ENCODE assay signal across 25 cellular contexts in genomic region chr12:117092886-117093285, GRCh38. TPM values are rescaled to one million over a fixed set of nuclear protein-coding genes. Genes with fewer than 3 reads are reported as not detected.
A peak's percentile ranks its signal among the peaks of the same experiment; 100 is the strongest.
DNase-seq lines count a peak whose midpoint lies in the region; ATAC-seq and TF ChIP-seq lines count a peak whose summit lies in the region.
"Had no signal": no experiment of that assay in that cellular context is flagged by ENCODE, and none has a peak within 500 bp of the region (broad histone marks: within the 10 kb centered on the region; RNA-seq: fewer than 3 reads in every experiment).

No MANE protein-coding gene starts in this region.

- no peak overlapping the region for H3K27ac Mint-ChIP-seq in MCF 10A (ENCODE audit: low read depth, unreplicated experiment)
- H3K27ac Mint-ChIP-seq: CD4-positive, alpha-beta T cell had no signal

- no peaks in the 10 kb centered on the region for H3K4me1 Mint-ChIP-seq in MCF 10A (ENCODE audit: insufficient read depth, unreplicated experiment)

- H3K9me2 ChIP-seq in Loucy (replicated peaks; ENCODE audit: low read depth, low read length) = no peaks in the 10 kb centered on the region

- TF ChIP-seq POLR2A in breast epithelium (IDR thresholded peaks at IDR 0.05) = no peak
- TF ChIP-seq POLR2A in stomach (IDR thresholded peaks at IDR 0.05) = no peak
- TF ChIP-seq POLR2A in testis (IDR thresholded peaks at IDR 0.05) = no peak

- H4K91ac ChIP-seq in neuronal stem cell (ENCODE audit: low read depth, low read length, poor library complexity) (no peak overlapping the region), mesenchymal stem cell (ENCODE audit: low read length) (no peak overlapping the region)

- H3K79me2 ChIP-seq in Loucy (ENCODE audit: insufficient read depth, low read length) = peaks cover 100% of the 10 kb centered on the region

- TF ChIP-seq CTCF in breast epithelium (IDR thresholded peaks at IDR 0.05) (no peak), MCF 10A (IDR thresholded peaks at IDR 0.05; ENCODE audit: unreplicated experiment) (no peak), Loucy (conservative IDR thresholded peaks at IDR 0.05; ENCODE audit: low read length) (no peak), stomach (IDR thresholded peaks at IDR 0.05) (no peak), testis (IDR thresholded peaks at IDR 0.05) (no peak)

- no peak for DNase-seq in breast epithelium (ENCODE audit: low spot score in 2 of 2)
- no peak for DNase-seq in MCF 10A (ENCODE audit: unreplicated experiment)
- DNase-seq in neuronal stem cell (ENCODE audit: low spot score) = no peak
- DNase-seq in stomach = no peak
- DNase-seq in testis = no peak
- no peak for DNase-seq in mesenchymal stem cell
- DNase-seq: 8988T; ACHN; CD4-positive, alpha-beta T cell; GM23248; H7; Kasumi-1; MG63; NCI-H1105 treated with DMSO at 0.1 percent for 48 hours; NCI-H146; NCI-H1930; NCI-H2107; NCI-H2227 treated with DMSO at 0.1 percent for 48 hours; NCI-H69; OCI-M1; SHP77 treated with DMSO at 0.1 percent for 48 hours had no signal

- no peak overlapping the region for H2BK12ac ChIP-seq in neuronal stem cell (ENCODE audit: low read length)
- no peak overlapping the region for H2BK12ac ChIP-seq in mesenchymal stem cell (ENCODE audit: low read length in 2 of 2)

- POLR2A ChIA-PET in MCF 10A (lab: Yijun Ruan, JAX) = no interaction called here

- peak overlapping the region; percentile 33 for H2BK15ac ChIP-seq in neuronal stem cell (ENCODE audit: low read length)
- H2BK15ac ChIP-seq in mesenchymal stem cell (ENCODE audit: low read depth, poor library complexity, severe bottlenecking) = no peak overlapping the region

- H3K79me1 ChIP-seq in neuronal stem cell (ENCODE audit: low read depth, low read length) = peaks cover 3% of the 10 kb centered on the region
- no peaks in the 10 kb centered on the region for H3K79me1 ChIP-seq in mesenchymal stem cell (replicated peaks; ENCODE audit: low read length, poor library complexity, severe bottlenecking)

- no peak overlapping the region for H3K23ac ChIP-seq in neuronal stem cell (ENCODE audit: low read depth, low read length, poor library complexity)
- no peak overlapping the region for H3K23ac ChIP-seq in mesenchymal stem cell (ENCODE audit: low read length in 2 of 2)

- H2AK5ac ChIP-seq in neuronal stem cell (ENCODE audit: low read depth, low read length) (peak overlapping the region; percentile 72), mesenchymal stem cell (ENCODE audit: low read length, severe bottlenecking) (no peak overlapping the region)

- H3K9ac ChIP-seq in Loucy (ENCODE audit: low read depth, low read length, poor library complexity, severe bottlenecking) (peak overlapping the region; percentile 28), neuronal stem cell (ENCODE audit: low read depth, low read length, poor library complexity) (no peak overlapping the region), mesenchymal stem cell (ENCODE audit: low read length) (no peak overlapping the region)
- H3K9ac ChIP-seq: GM23248 had no signal

- TF ChIP-seq EP300 in stomach (IDR thresholded peaks at IDR 0.05) = no peak

- H3K27me3 Mint-ChIP-seq in MCF 10A (ENCODE audit: insufficient read depth, unreplicated experiment) = peaks cover 100% of the 10 kb centered on the region

- ATAC-seq in HG02938 (IDR thresholded peaks at IDR 0.05; ENCODE audit: unreplicated experiment) = no peak
- ATAC-seq: K562 had no signal

- H3F3A ChIP-seq in Loucy (ENCODE audit: low read depth) = no peaks in the 10 kb centered on the region

- peaks cover 0 to 4% of the 10 kb centered on the region in 2 donors for H3K9me3 ChIP-seq in breast epithelium
- peaks cover 6% of the 10 kb centered on the region; the same call in 1 of the 2 replicates for H3K9me3 ChIP-seq in Loucy (ENCODE audit: insufficient read depth, low read depth, low read length)
- H3K9me3 ChIP-seq in neuronal stem cell (replicated peaks in 1 of 2; ENCODE audit: control insufficient read depth in 2 of 2, insufficient read depth in 1 of 2, low read depth in 1 of 2, low read length in 2 of 2) = peaks cover 2 to 16% of the 10 kb centered on the region in 2 donors
- H3K9me3 ChIP-seq in stomach = no peaks in the 10 kb centered on the region
- no peaks in the 10 kb centered on the region for H3K9me3 ChIP-seq in testis
- peaks cover 15% of the 10 kb centered on the region for H3K9me3 ChIP-seq in mesenchymal stem cell (ENCODE audit: control insufficient read depth, low read length)
- H3K9me3 ChIP-seq: Peyer's patch had no signal

- H4K8ac ChIP-seq in neuronal stem cell (ENCODE audit: low read depth, low read length) (no peak overlapping the region), mesenchymal stem cell (ENCODE audit: low read length) (no peak overlapping the region)

- no peaks in the 10 kb centered on the region for H3K36me3 Mint-ChIP-seq in MCF 10A (ENCODE audit: insufficient read depth, unreplicated experiment)

- H3K4me1 ChIP-seq in breast epithelium (peaks cover 0 to 15% of the 10 kb centered on the region in 2 donors), Loucy (ENCODE audit: insufficient read depth, low read length, poor library complexity, severe bottlenecking) (peaks cover 60% of the 10 kb centered on the region), neuronal stem cell (ENCODE audit: control insufficient read depth in 2 of 2, insufficient read depth in 1 of 2, low read depth in 1 of 2, low read length in 2 of 2) (peaks cover 2 to 9% of the 10 kb centered on the region in 2 donors), stomach (peaks cover 69 to 94% (median 80%) of the 10 kb centered on the region in 4 donors), testis (no peaks in the 10 kb centered on the region), mesenchymal stem cell (ENCODE audit: control insufficient read depth, insufficient read depth, low read depth, low read length) (peaks cover 6% of the 10 kb centered on the region)
- H3K4me1 ChIP-seq: Peyer's patch had no signal

- H3K4ac ChIP-seq in neuronal stem cell (ENCODE audit: low read length) (no peak overlapping the region), mesenchymal stem cell (ENCODE audit: low read depth in 1 of 2, low read length in 2 of 2) (no peak overlapping the region)

- peaks cover 81% of the 10 kb centered on the region for H4K20me1 ChIP-seq in Loucy (ENCODE audit: insufficient read depth, low read length, poor library complexity, severe bottlenecking)

- H2AFZ ChIP-seq in Loucy (ENCODE audit: low read length) (no peak overlapping the region), neuronal stem cell (ENCODE audit: low read length) (no peak overlapping the region), mesenchymal stem cell (ENCODE audit: low read depth, low read length) (no peak overlapping the region)
- H2AFZ ChIP-seq: GM23248 had no signal

- H2BK120ac ChIP-seq in neuronal stem cell (ENCODE audit: low read depth, low read length) = no peak overlapping the region
- H2BK120ac ChIP-seq in mesenchymal stem cell (ENCODE audit: low read depth, low read length) = no peak overlapping the region

- H3K4me2 ChIP-seq in Loucy (ENCODE audit: low read depth, low read length, poor library complexity, severe bottlenecking) (peak overlapping the region; percentile 99), neuronal stem cell (ENCODE audit: insufficient read depth, low read length, poor library complexity, severe bottlenecking) (no peak overlapping the region), mesenchymal stem cell (ENCODE audit: low read length, poor library complexity, severe bottlenecking) (no peak overlapping the region)

- no peak overlapping the region for H3K14ac ChIP-seq in neuronal stem cell (ENCODE audit: low read length)
- no peak overlapping the region for H3K14ac ChIP-seq in mesenchymal stem cell (ENCODE audit: low read length in 2 of 2)

- no CpG with 5 or more reads among the region's 7 CpGs for WGBS in neuronal stem cell (ENCODE audit: extremely low coverage in 2 of 2, insufficient read length in 2 of 2, insufficient replicate concordance in 1 of 2), 2 donors
- 87 to 93% (median 90%) methylated on average over 5 to 7 of the region's 7 CpGs for WGBS in stomach, 5 donors
- WGBS in testis, 2 donors = 89 to 96% methylated on average over 7 of the region's 7 CpGs
- 90% methylated on average over 7 of the region's 7 CpGs for whole genome bisulfite sequencing in mesenchymal stem cell

- no peaks in the 10 kb centered on the region for H3K27me3 ChIP-seq in breast epithelium
- no peaks in the 10 kb centered on the region for H3K27me3 ChIP-seq in Loucy (ENCODE audit: insufficient read depth, low read length, poor library complexity, severe bottlenecking)
- peaks cover 0 to 55% (median 0%) of the 10 kb centered on the region in 3 experiments for H3K27me3 ChIP-seq in neuronal stem cell (ENCODE audit: control insufficient read depth in 3 of 3, insufficient read depth in 3 of 3, low read depth in 1 of 3, low read length in 3 of 3)
- H3K27me3 ChIP-seq in stomach = peaks cover 0 to 16% (median 0%) of the 10 kb centered on the region in 3 donors
- H3K27me3 ChIP-seq in testis = no peaks in the 10 kb centered on the region
- peaks cover 36 to 61% of the 10 kb centered on the region in 2 experiments for H3K27me3 ChIP-seq in mesenchymal stem cell (ENCODE audit: control insufficient read depth in 1 of 2, insufficient read depth in 1 of 2, low read length in 2 of 2)
- H3K27me3 ChIP-seq: Peyer's patch had no signal

- intact Hi-C loops in breast epithelium (cut with DNase I; ENCODE audit: low total_unique reads) (loop anchor here (5.0 kb wide), 1 partner anchor 576 kb away; no protein-coding TSS in a partner anchor), MCF 10A (cut with micrococcal nuclease) (no loop called here), stomach (cut with DNase I; ENCODE audit: low total_unique reads) (no loop called here), testis (cut with DNase I; ENCODE audit: low total_unique reads) (no loop called here)

- CTCF ChIA-PET in MCF 10A (lab: Yijun Ruan, JAX) = interaction anchor here (0.8 to 1.0 kb wide), 2 partner anchors 25 to 45 kb away, joined by 3 read pairs; no protein-coding TSS in a partner anchor

- no TSS peak for BruUV-seq in MCF 10A (replicated peaks; lab: Mats Ljungman, UMichigan)

- H3K4me3 ChIP-seq in breast epithelium = no peak overlapping the region
- peak overlapping the region; percentile 36 for H3K4me3 ChIP-seq in Loucy (ENCODE audit: low read length, poor library complexity, severe bottlenecking)
- no peak overlapping the region for H3K4me3 ChIP-seq in neuronal stem cell (ENCODE audit: low read length in 2 of 2)
- no peak overlapping the region for H3K4me3 ChIP-seq in stomach
- H3K4me3 ChIP-seq in testis = no peak overlapping the region
- H3K4me3 ChIP-seq in mesenchymal stem cell (ENCODE audit: insufficient read depth in 1 of 2, low read depth in 1 of 2, low read length in 2 of 2) = no peak overlapping the region
- H3K4me3 ChIP-seq: GM23248, K562, MG63, Peyer's patch had no signal

- peaks cover 8% of the 10 kb centered on the region for H3K9me3 Mint-ChIP-seq in MCF 10A (ENCODE audit: unreplicated experiment)

- H3K4me3 Mint-ChIP-seq in MCF 10A (ENCODE audit: unreplicated experiment) = no peak overlapping the region
- H3K4me3 Mint-ChIP-seq: CD4-positive, alpha-beta T cell had no signal

- H2BK5ac ChIP-seq in neuronal stem cell (ENCODE audit: low read length) (no peak overlapping the region), mesenchymal stem cell (ENCODE audit: low read depth, low read length, poor library complexity, severe bottlenecking) (no peak overlapping the region)

- H3K36me3 ChIP-seq in breast epithelium (no peaks in the 10 kb centered on the region), Loucy (ENCODE audit: insufficient read depth, low read length) (peaks cover 16% of the 10 kb centered on the region), neuronal stem cell (replicated peaks in 1 of 2; ENCODE audit: control insufficient read depth in 2 of 2, insufficient read depth in 2 of 2, low read length in 2 of 2) (no peaks in the 10 kb centered on the region), stomach (peaks cover 0 to 7% (median 0%) of the 10 kb centered on the region in 4 donors), testis (ENCODE audit: low read depth, missing control alignments) (no peaks in the 10 kb centered on the region), mesenchymal stem cell (ENCODE audit: control insufficient read depth in 1 of 2, insufficient read depth in 2 of 2, low read depth in 1 of 2, low read length in 2 of 2) (no peaks in the 10 kb centered on the region)
- H3K36me3 ChIP-seq: MG63, Peyer's patch had no signal

- H3K18ac ChIP-seq in neuronal stem cell (ENCODE audit: low read length) (peak overlapping the region; percentile 74), mesenchymal stem cell (ENCODE audit: low read depth in 1 of 2, low read length in 2 of 2) (no peak overlapping the region)

- H3K27ac ChIP-seq in breast epithelium (peak overlapping the region; percentile 81 to 90), neuronal stem cell (replicated peaks; ENCODE audit: low read length) (no peak overlapping the region), stomach (peak overlapping the region; percentile 41 to 90 (median 85)), testis (no peak overlapping the region), mesenchymal stem cell (ENCODE audit: low read length, poor library complexity, severe bottlenecking) (no peak overlapping the region)
- H3K27ac ChIP-seq: GM23248, Peyer's patch had no signal

RNA-seq across cellular contexts. Expression of gene TESC, which starts 6.3 kb away (rescaled TPM):
- total RNA-seq in breast epithelium (10 to 100 TPM in 1 of 3 donors, 1 to 10 TPM in 2; 3.8 to 45.1 (median 7.2) TPM), MCF 10A (2022) (not detected in 2 replicates), stomach (100 to 1,000 TPM in 2 of 5 donors, 10 to 100 TPM in 2, not detected in 1; 51.3 to 352 (median 103) TPM), testis (10 to 100 TPM; 42.5 to 76.5 TPM)
- polyA plus RNA-seq in neuronal stem cell (2013, experiment 1 of 2) = 13.2 TPM
- polyA plus RNA-seq in neuronal stem cell (2013, experiment 2 of 2) = 12.4 TPM
- polyA plus RNA-seq in stomach (100 to 1,000 TPM in 1 of 3 donors, 10 to 100 TPM in 2; 70.3 to 183 (median 87.5) TPM), testis (ENCODE audit: insufficient read depth, low read depth, low replicate concordance) (43.2 TPM)
- 0.19 TPM for polyA plus RNA-seq in mesenchymal stem cell (2013, experiment 1 of 2)
- polyA plus RNA-seq in mesenchymal stem cell (2013, experiment 2 of 2) = 0.26 TPM
- total RNA-seq: GM23248 had no signal

Comparison
In these comparisons a context has a peak if more than half of its experiments do, and no peak if none do; other contexts are left out.
1. H3K27ac ChIP-seq: peak in breast epithelium (2 of 2) and stomach (5 of 5); none in neuronal stem cell (single experiment), testis (0 of 2) and mesenchymal stem cell (single experiment).